ENCODE assay signal across 8 cellular contexts in genomic region chr14:39267592-39268112, GRCh38. TPM values are rescaled to one million over a fixed set of nuclear protein-coding genes. Genes with fewer than 3 reads are reported as not detected.
DNase-seq lines count a peak whose midpoint lies in the region; ATAC-seq and TF ChIP-seq lines count a peak whose summit lies in the region.

No MANE protein-coding gene starts in this region.

- H3K4me1 Mint-ChIP-seq in Calu3 (ENCODE audit: low read depth, unreplicated experiment): peaks cover 31% of the 10 kb centered on the region
- H3K4me1 Mint-ChIP-seq in activated naive CD8-positive, alpha-beta T cell (ENCODE audit: low read depth): peaks cover 59% of the 10 kb centered on the region

- H3K27me3 ChIP-seq in skeletal muscle tissue (ENCODE audit: control insufficient read depth in 3 of 3, insufficient read depth in 3 of 3, low read length in 3 of 3): no peaks in the 10 kb centered on the region

- intact Hi-C loops in Calu3 (cut with micrococcal nuclease; ENCODE audit: unreplicated experiment): loop anchor here (2.0 to 5.0 kb wide), 2 partner anchors 93 to 100 kb away; partner anchors contain the start of gene PNN

- ATAC-seq in GM21447 (IDR thresholded peaks at IDR 0.05; ENCODE audit: unreplicated experiment): peak; percentile 14

- no peaks in the 10 kb centered on the region for H3K27me3 Mint-ChIP-seq in Calu3 (ENCODE audit: unreplicated experiment)
- no peaks in the 10 kb centered on the region for H3K27me3 Mint-ChIP-seq in activated naive CD8-positive, alpha-beta T cell

- peaks cover 7 to 18% (median 10%) of the 10 kb centered on the region in 3 donors for H3K4me1 ChIP-seq in skeletal muscle tissue (ENCODE audit: control insufficient read depth in 3 of 3, insufficient read depth in 3 of 3, low read length in 3 of 3)

- CTCF ChIA-PET in Calu3 (lab: Charles Lee): interaction anchor here (1.5 kb wide), 1 partner anchor 29 kb away, joined by 3 read pairs; no protein-coding TSS in a partner anchor

- H3K4me3 ChIP-seq in LNCaP clone FGC (ENCODE audit: low read depth, low read length) (peak overlapping the region; percentile 72), skeletal muscle tissue (ENCODE audit: low read length in 3 of 3) (peak overlapping the region; percentile 81 to 97 (median 88))

- H3K27ac ChIP-seq in skeletal muscle tissue (ENCODE audit: low read depth, low read length): peak overlapping the region; percentile 94

- TF ChIP-seq CTCF in Calu3 (IDR thresholded peaks at IDR 0.05; ENCODE audit: unreplicated experiment): no peak
- no peak for TF ChIP-seq CTCF in LNCaP clone FGC (IDR thresholded peaks at IDR 0.05; ENCODE audit: control insufficient read depth, extremely low read depth, insufficient read depth)

- H3K9me3 ChIP-seq in skeletal muscle tissue (ENCODE audit: control insufficient read depth in 3 of 3, low read length in 3 of 3): no peaks in the 10 kb centered on the region

- H3K9ac ChIP-seq in skeletal muscle tissue (ENCODE audit: low read depth in 1 of 3, low read length in 3 of 3): peak overlapping the region; percentile 92 to 96 (median 94)

- no peaks in the 10 kb centered on the region for H3K9me3 Mint-ChIP-seq in Calu3 (ENCODE audit: low read depth, unreplicated experiment)
- no peaks in the 10 kb centered on the region for H3K9me3 Mint-ChIP-seq in activated naive CD8-positive, alpha-beta T cell (ENCODE audit: low read depth)

- H3K4me3 Mint-ChIP-seq in Calu3 (ENCODE audit: low read depth, unreplicated experiment): peak overlapping the region; percentile 75
- peak overlapping the region; percentile 98 for H3K4me3 Mint-ChIP-seq in activated naive CD8-positive, alpha-beta T cell

- no TSS peak for BruUV-seq in Calu3 (replicated peaks; lab: Mats Ljungman, UMichigan)

- peaks cover 0 to 3% (median 0%) of the 10 kb centered on the region in 3 donors for H3K36me3 ChIP-seq in skeletal muscle tissue (ENCODE audit: control insufficient read depth in 3 of 3, insufficient read depth in 3 of 3, low read length in 3 of 3)

- peaks cover 44% of the 10 kb centered on the region for H3K36me3 Mint-ChIP-seq in Calu3 (ENCODE audit: insufficient read depth, unreplicated experiment)
- H3K36me3 Mint-ChIP-seq in activated naive CD8-positive, alpha-beta T cell: peaks cover 2% of the 10 kb centered on the region

- DNase-seq in Calu3: no peak
- DNase-seq in LNCaP clone FGC (ENCODE audit: low read depth): no peak
- DNase-seq in hepatic stellate cell (ENCODE audit: low spot score): peak; percentile 4
- DNase-seq in NCI-H2196 (lab: John Stamatoyannopoulos, UW; ENCODE audit: unreplicated experiment): no peak
- no peak for DNase-seq in GF-D8 (lab: John Stamatoyannopoulos, UW)

- H3K27ac Mint-ChIP-seq in Calu3 (ENCODE audit: unreplicated experiment): peak overlapping the region; percentile 85
- H3K27ac Mint-ChIP-seq in activated naive CD8-positive, alpha-beta T cell: peak overlapping the region; percentile 98

RNA-seq across cellular contexts. Expression of gene MIA2, which starts 33.9 kb away (rescaled TPM):
- total RNA-seq in Calu3 (2022) (49.1 and 52.8 TPM in 2 replicates), skeletal muscle tissue (15.7 TPM)
